In genomic region chr22:40348025-40348658, GRCh38 we compare ENCODE assay signal across 8 cellular contexts. TPM values are rescaled to one million over a fixed set of nuclear protein-coding genes. Genes with fewer than 3 reads are reported as not detected.
A peak's percentile ranks its signal among the peaks of the same experiment; 100 is the strongest.
DNase-seq lines count a peak whose midpoint lies in the region; ATAC-seq and TF ChIP-seq lines count a peak whose summit lies in the region.

No MANE protein-coding gene starts in this region.

- in situ Hi-C loops in GM23248 (cut with MboI) = loop anchor here (10.0 to 25.0 kb wide), 2 partner anchors 303 to 786 kb away; partner anchors contain the start of gene CACNA1I

- H3K9me2 ChIP-seq in GM23248 (ENCODE audit: insufficient read depth) (no peaks in the 10 kb centered on the region), OCI-LY7 (ENCODE audit: insufficient read depth, low read length) (no peaks in the 10 kb centered on the region)

- H3K4me3 ChIP-seq in BE2C (ENCODE audit: low read depth, low read length) (peak overlapping the region; percentile 99), GM23248 (peak overlapping the region; percentile 96), OCI-LY7 (ENCODE audit: low read depth, low read length, poor library complexity, severe bottlenecking) (peak overlapping the region; percentile 80), osteoblast (ENCODE audit: insufficient read depth, low read length) (peak overlapping the region; percentile 96)

- no TSS peak for BruUV-seq in OCI-LY7 (replicated peaks; lab: Mats Ljungman, UMichigan)

- peaks cover 3% of the 10 kb centered on the region; the same call in 1 of the 2 replicates for H3K4me1 ChIP-seq in BE2C
- H3K4me1 ChIP-seq in GM23248 (ENCODE audit: insufficient read depth) = peaks cover 15% of the 10 kb centered on the region; the same call in 1 of the 2 replicates
- peaks cover 20% of the 10 kb centered on the region for H3K4me1 ChIP-seq in OCI-LY7 (ENCODE audit: insufficient read depth, low read length, poor library complexity, severe bottlenecking)
- H3K4me1 ChIP-seq in osteoblast (ENCODE audit: insufficient read depth, low read length) = peaks cover 14% of the 10 kb centered on the region

- intact Hi-C loops in OCI-LY7 (cut with micrococcal nuclease; ENCODE audit: unreplicated experiment) = loop anchor here (5.0 kb wide), 1 partner anchor 136 kb away; no protein-coding TSS in a partner anchor
- intact Hi-C loops in posterior vena cava (cut with DNase I) = loop anchor here (10.0 kb wide), 2 partner anchors 303 to 793 kb away; no protein-coding TSS in a partner anchor

- no peak for ATAC-seq in HG03432 (IDR thresholded peaks at IDR 0.05; ENCODE audit: unreplicated experiment)

- peak overlapping the region; percentile 83 for H3K9ac ChIP-seq in GM23248

- DNase-seq in BE2C (peak; percentile 64), GM23248 (peak; percentile 83), OCI-LY7 (ENCODE audit: low spot score) (peak; percentile 71), activated T-helper 1 cell treated with Interleukin-2 at 50 U/mL for 16 hours (ENCODE audit: low read depth) (peak; percentile 43), fibroblast of peridontal ligament (ENCODE audit: extremely low read depth) (peak; percentile 74), osteoblast (ENCODE audit: insufficient read length, low spot score, missing footprints) (peak; percentile 94), posterior vena cava (ENCODE audit: low spot score) (no peak)

- TF ChIP-seq CTCF in BE2C (IDR thresholded peaks at IDR 0.05; ENCODE audit: low read depth, low read length) = peak; percentile 91
- peak; percentile 96 for TF ChIP-seq CTCF in OCI-LY7 (conservative IDR thresholded peaks at IDR 0.05; ENCODE audit: low read length)
- peak; percentile 84 for TF ChIP-seq CTCF in osteoblast (IDR thresholded peaks at IDR 0.05; ENCODE audit: extremely low read depth, low read depth, low read length)

- CTCF ChIA-PET in OCI-LY7 (lab: Charles Lee; ENCODE audit: unreplicated experiment) = interaction anchor here (0.5 kb wide), 1 partner anchor 472 kb away, joined by 3 read pairs; no protein-coding TSS in a partner anchor

- H3K79me2 ChIP-seq in GM23248 (ENCODE audit: insufficient read depth) = peaks cover 63% of the 10 kb centered on the region
- peaks cover 57% of the 10 kb centered on the region for H3K79me2 ChIP-seq in OCI-LY7 (ENCODE audit: insufficient read depth, low read depth, low read length)
- peaks cover 49% of the 10 kb centered on the region for H3K79me2 ChIP-seq in osteoblast (ENCODE audit: insufficient read depth, low read length)

- POLR2A ChIA-PET in OCI-LY7 (lab: Charles Lee) = interaction anchor here (0.7 to 3.8 kb wide), 3 partner anchors 25 to 304 kb away, joined by 3 to 14 read pairs (median 8); no protein-coding TSS in a partner anchor

- WGBS in GM23248 (ENCODE audit: low coverage in 1 of 2, low lambda C conversion rate in 2 of 2, missing lambda C conversion rate in 2 of 2), 2 experiments = 58 to 62% methylated on average over 10 of the region's 10 CpGs

- no peaks in the 10 kb centered on the region for H3K27me3 ChIP-seq in BE2C
- H3K27me3 ChIP-seq in GM23248 (replicated peaks; ENCODE audit: insufficient read depth) = no peaks in the 10 kb centered on the region
- H3K27me3 ChIP-seq in osteoblast (ENCODE audit: insufficient read depth, low read length) = no peaks in the 10 kb centered on the region

- H3K27ac ChIP-seq in GM23248 (peak overlapping the region; percentile 74), OCI-LY7 (ENCODE audit: low read depth, low read length, poor library complexity, severe bottlenecking) (peak overlapping the region; percentile 96), osteoblast (ENCODE audit: low read depth, low read length) (no peak overlapping the region)

- H3K9me3 ChIP-seq in BE2C (no peaks in the 10 kb centered on the region), GM23248 (ENCODE audit: low read depth) (no peaks in the 10 kb centered on the region), OCI-LY7 (ENCODE audit: low read length) (no peaks in the 10 kb centered on the region), osteoblast (ENCODE audit: low read depth, low read length) (no peaks in the 10 kb centered on the region)

- H3K4me2 ChIP-seq in GM23248 (ENCODE audit: unreplicated experiment) (peak overlapping the region; percentile 90), OCI-LY7 (ENCODE audit: low read length) (peak overlapping the region; percentile 87), osteoblast (ENCODE audit: insufficient read depth, low read length) (peak overlapping the region; percentile 93)

- H2AFZ ChIP-seq in GM23248 (no peak overlapping the region), OCI-LY7 (ENCODE audit: low read length) (no peak overlapping the region), osteoblast (ENCODE audit: low read length) (no peak overlapping the region)

- H3K36me3 ChIP-seq in BE2C = peaks cover 47% of the 10 kb centered on the region
- H3K36me3 ChIP-seq in GM23248 (ENCODE audit: low read depth) = peaks cover 38% of the 10 kb centered on the region
- H3K36me3 ChIP-seq in OCI-LY7 (ENCODE audit: insufficient read depth, low read length) = peaks cover 49% of the 10 kb centered on the region
- H3K36me3 ChIP-seq in osteoblast (ENCODE audit: insufficient read depth, low read length) = peaks cover 45% of the 10 kb centered on the region

- H4K20me1 ChIP-seq in GM23248 (ENCODE audit: insufficient read depth) (no peaks in the 10 kb centered on the region), OCI-LY7 (ENCODE audit: insufficient read depth, low read length) (no peaks in the 10 kb centered on the region), osteoblast (ENCODE audit: insufficient read depth, low read length) (peaks cover 17% of the 10 kb centered on the region)

- 0 out of 2 replicates have a peak, but pooled peaks cover 20% of the 10 kb centered on the region for H3F3A ChIP-seq in GM23248 (ENCODE audit: insufficient read depth)

RNA-seq across cellular contexts. Expression of gene ADSL, which starts 1.8 kb away (rescaled TPM):
- polyA plus RNA-seq in BE2C (2012; ENCODE audit: insufficient read depth, insufficient read length, low read depth) = 96.3 TPM
- total RNA-seq in GM23248 (2014; rRNA removed; shearing (Covaris generic)) = 108 and 123 TPM in 2 replicates
- polyA plus RNA-seq in GM23248 (2016; fragmentation: Nextera tagmentation; extraction: Ambion mirVana) = 70.8 and 72.5 TPM in 2 replicates
- total RNA-seq in OCI-LY7 (2014; rRNA removed; shearing (Covaris generic)) = 117 and 141 TPM in 2 replicates
- 120 and 137 TPM in 2 replicates for total RNA-seq in OCI-LY7 (2022)
- 120 and 155 TPM in 2 replicates for total RNA-seq in osteoblast
- 10 to 100 TPM; 35.5 to 47.1 TPM for total RNA-seq in posterior vena cava

RNA-seq across cellular contexts. Expression of gene SGSM3, which starts 22.3 kb away (rescaled TPM):
- polyA plus RNA-seq in BE2C (2012; ENCODE audit: insufficient read depth, insufficient read length, low read depth) = 118 TPM
- 40.8 and 45.2 TPM in 2 replicates for total RNA-seq in GM23248 (2014; rRNA removed; shearing (Covaris generic))
- polyA plus RNA-seq in GM23248 (2016; fragmentation: Nextera tagmentation; extraction: Ambion mirVana) = 47.6 and 48.2 TPM in 2 replicates
- 168 and 197 TPM in 2 replicates for total RNA-seq in OCI-LY7 (2014; rRNA removed; shearing (Covaris generic))
- total RNA-seq in OCI-LY7 (2022) (130 and 144 TPM in 2 replicates), osteoblast (31.2 and 35.5 TPM in 2 replicates), posterior vena cava (10 to 100 TPM; 33.2 to 40.3 TPM)
